Comparison of ENCODE assay signal across 8 cellular contexts in genomic region chr7:39734605-39735004, GRCh38.
DNase-seq lines count a peak whose midpoint lies in the region; ATAC-seq and TF ChIP-seq lines count a peak whose summit lies in the region.

No MANE protein-coding gene starts in this region.

- no peaks in the 10 kb centered on the region for H3K9me2 ChIP-seq in PC-9 (ENCODE audit: insufficient read depth)

- H3K27ac Mint-ChIP-seq in endothelial cell (ENCODE audit: unreplicated experiment), result peak overlapping the region; percentile 89

- H3K36me3 Mint-ChIP-seq in endothelial cell (ENCODE audit: low read depth, unreplicated experiment), result peaks cover 4% of the 10 kb centered on the region

- H3K9ac ChIP-seq in rectal smooth muscle tissue (ENCODE audit: low read length), result no peak overlapping the region

- no peaks in the 10 kb centered on the region for H3K27me3 ChIP-seq in PC-9 (ENCODE audit: insufficient read depth, low read depth)
- no peaks in the 10 kb centered on the region for H3K27me3 ChIP-seq in rectal smooth muscle tissue (ENCODE audit: control insufficient read depth, insufficient read depth, low read length)

- no peaks in the 10 kb centered on the region for H3K9me3 Mint-ChIP-seq in endothelial cell (ENCODE audit: unreplicated experiment)

- POLR2A ChIA-PET in PC-9 (lab: Charles Lee; ENCODE audit: unreplicated experiment), result no interaction called here

- H3K4me1 Mint-ChIP-seq in endothelial cell (ENCODE audit: unreplicated experiment), result peaks cover 20% of the 10 kb centered on the region

- TF ChIP-seq CTCF in PC-9 (conservative IDR thresholded peaks at IDR 0.05), result no peak
- TF ChIP-seq CTCF in endothelial cell (IDR thresholded peaks at IDR 0.05; ENCODE audit: unreplicated experiment), result no peak

- peaks cover 12% of the 10 kb centered on the region; the same call in 1 of the 2 replicates for H3F3A ChIP-seq in PC-9 (ENCODE audit: insufficient read depth, low read depth)

- intact Hi-C loops in PC-9 (cut with micrococcal nuclease; ENCODE audit: unreplicated experiment), result loop anchor here (1.0 to 5.0 kb wide), 3 partner anchors 111 to 398 kb away; partner anchors contain the start of genes MPLKIP and RALA

- ATAC-seq in GM21447 (IDR thresholded peaks at IDR 0.05; ENCODE audit: unreplicated experiment), result no peak

- H3K4me1 ChIP-seq in PC-9 (replicated peaks; ENCODE audit: insufficient read depth) (peaks cover 17% of the 10 kb centered on the region), rectal smooth muscle tissue (ENCODE audit: control insufficient read depth, insufficient read depth, low read length) (no peaks in the 10 kb centered on the region)

- no peaks in the 10 kb centered on the region for H3K9me3 ChIP-seq in PC-9 (ENCODE audit: insufficient read depth, low read depth)

- BruUV-seq in PC-9 (replicated peaks; lab: Mats Ljungman, UMichigan), result no TSS peak

- no peaks in the 10 kb centered on the region for H3K27me3 Mint-ChIP-seq in endothelial cell (ENCODE audit: unreplicated experiment)

- 0 out of 2 replicates have a peak, but pooled peaks cover 5% of the 10 kb centered on the region for H3K79me2 ChIP-seq in PC-9 (ENCODE audit: low read depth)

- DNase-seq in DMS53 (lab: John Stamatoyannopoulos, UW) (peak; percentile 51), DMS53 treated with DMSO at 0.1 percent for 48 hours (lab: John Stamatoyannopoulos, UW; ENCODE audit: unreplicated experiment) (no peak), PC-9 (no peak), endothelial cell (ENCODE audit: low spot score) (no peak), SHP77 treated with DMSO at 0.1 percent for 48 hours (lab: John Stamatoyannopoulos, UW) (no peak), activated gamma-delta T cell (lab: John Stamatoyannopoulos, UW) (no peak)

- H3K27ac ChIP-seq in PC-9, result 0 out of 2 replicates have a peak overlapping the region, but pooled peaks have one; percentile 12
- no peak overlapping the region for H3K27ac ChIP-seq in rectal smooth muscle tissue (ENCODE audit: low read depth, low read length)

- peak overlapping the region; percentile 8 for H3K4me3 Mint-ChIP-seq in endothelial cell (ENCODE audit: unreplicated experiment)

- H2AFZ ChIP-seq in PC-9, result no peak overlapping the region; the same call in 1 of the 2 replicates

- CTCF ChIA-PET in PC-9 (lab: Charles Lee), result interaction anchor here (0.7 kb wide), 1 partner anchor 161 kb away, joined by 4 read pairs; no protein-coding TSS in a partner anchor

- peak overlapping the region; percentile 89 for H3K4me2 ChIP-seq in PC-9

- H3K36me3 ChIP-seq in PC-9 (ENCODE audit: low read depth) (no peaks in the 10 kb centered on the region), rectal smooth muscle tissue (ENCODE audit: control insufficient read depth, insufficient read depth, low read length) (no peaks in the 10 kb centered on the region)

- peak overlapping the region; percentile 61 for H3K4me3 ChIP-seq in PC-9
- H3K4me3 ChIP-seq in rectal smooth muscle tissue (ENCODE audit: low read length), result peak overlapping the region; percentile 77

- no peaks in the 10 kb centered on the region for H4K20me1 ChIP-seq in PC-9 (ENCODE audit: insufficient read depth)
